10 cellular contexts compared by ENCODE assay signal in the genomic region with DNA sequence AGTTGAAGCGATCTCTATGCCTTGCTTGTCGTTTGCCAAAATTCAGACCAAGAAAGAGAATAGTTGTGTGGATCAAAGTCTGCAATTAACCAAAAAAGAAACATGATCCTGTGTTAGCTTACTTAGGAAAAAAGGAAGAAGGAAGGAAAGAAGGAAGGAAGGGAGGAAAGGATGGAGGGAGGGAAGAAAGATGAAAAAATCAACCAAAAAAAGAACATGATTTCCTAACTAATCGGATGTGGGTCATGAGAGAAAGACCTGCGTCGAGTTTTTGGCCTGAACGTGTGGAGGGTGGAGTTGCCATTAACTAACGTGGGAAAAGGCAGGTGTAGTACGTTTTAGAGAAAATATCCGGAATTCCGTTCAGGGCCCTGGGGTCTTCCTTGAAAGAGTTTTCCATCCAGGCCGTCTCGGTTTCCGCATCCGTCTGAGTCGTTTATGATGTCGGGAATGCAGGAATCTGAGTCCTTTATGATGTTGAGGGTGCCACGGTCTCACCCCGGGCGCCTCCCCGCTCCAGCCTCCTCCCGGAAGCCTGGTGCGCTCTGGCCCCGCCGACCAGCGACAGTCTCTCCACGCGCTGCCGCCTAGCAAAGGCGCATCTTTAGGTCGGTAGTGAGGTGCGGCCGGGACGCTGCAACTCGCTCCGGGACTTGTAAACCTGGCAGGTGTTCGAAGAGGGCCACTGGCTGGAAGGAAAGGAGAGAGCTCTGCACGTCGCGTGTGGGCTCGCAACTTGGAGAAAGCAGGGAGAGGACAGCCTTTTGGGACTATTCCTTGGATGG. TPM values are rescaled to one million over a fixed set of nuclear protein-coding genes. Genes with fewer than 3 reads are reported as not detected.
DNase-seq lines count a peak whose midpoint lies in the region; ATAC-seq and TF ChIP-seq lines count a peak whose summit lies in the region.
"Not testable (repeated sequence)": the region's sequence is repeated elsewhere in the genome, so short reads cannot be mapped to it uniquely, and the experiment has no call there.
"Had no signal": no experiment of that assay in that cellular context is flagged by ENCODE, and none has a peak within 500 bp of the region (broad histone marks: within the 10 kb centered on the region; RNA-seq: fewer than 3 reads in every experiment).

No MANE protein-coding gene starts in this region.

- not testable (repeated sequence) for H3K27me3 Mint-ChIP-seq in CD4-positive, alpha-beta T cell
- peaks cover 16% of the 10 kb centered on the region for H3K27me3 Mint-ChIP-seq in activated CD4-positive, alpha-beta memory T cell treated with anti-CD3 and anti-CD28 coated beads for 36 hours
- H3K27me3 Mint-ChIP-seq in activated T-helper 2 cell treated with anti-CD3 and anti-CD28 coated beads, Interferon-gamma antibody, Interleukin-2, Interleukin-4, amounts not matched to agents 10 μg/mL and 5 μg/mL and 100 μg/mL, durations not matched to agents 14 hours and 24 hours and 36 hours (ENCODE audit: low read depth): peaks cover 10% of the 10 kb centered on the region
- H3K27me3 Mint-ChIP-seq in effector memory CD8-positive, alpha-beta T cell: peaks cover 7 to 10% of the 10 kb centered on the region in 2 donors
- H3K27me3 Mint-ChIP-seq in naive thymus-derived CD4-positive, alpha-beta T cell: peaks cover 0 to 14% (median 8%) of the 10 kb centered on the region in 5 donors

- POLR2A ChIA-PET in CD4-positive, alpha-beta T cell (lab: Charles Lee); activated CD4-positive, alpha-beta memory T cell treated with anti-CD3 and anti-CD28 coated beads for 36 hours (lab: Charles Lee); naive thymus-derived CD4-positive, alpha-beta T cell (lab: Charles Lee): not testable (repeated sequence)

- WGBS in smooth muscle cell (ENCODE audit: low lambda C conversion rate): 6% methylated on average over 26 of the region's 40 CpGs

- CTCF ChIA-PET in CD4-positive, alpha-beta T cell (lab: Charles Lee); activated CD4-positive, alpha-beta memory T cell treated with anti-CD3 and anti-CD28 coated beads for 36 hours (lab: Charles Lee); naive thymus-derived CD4-positive, alpha-beta T cell (lab: Charles Lee): not testable (repeated sequence)

- not testable (repeated sequence) for H3K36me3 Mint-ChIP-seq in CD4-positive, alpha-beta T cell (ENCODE audit: low read depth); activated CD4-positive, alpha-beta memory T cell treated with anti-CD3 and anti-CD28 coated beads for 36 hours; activated T-helper 2 cell treated with anti-CD3 and anti-CD28 coated beads, Interferon-gamma antibody, Interleukin-2, Interleukin-4, amounts not matched to agents 10 μg/mL and 5 μg/mL and 100 μg/mL, durations not matched to agents 14 hours and 24 hours and 36 hours (ENCODE audit: low read depth); effector memory CD8-positive, alpha-beta T cell (ENCODE audit: insufficient read depth); naive thymus-derived CD4-positive, alpha-beta T cell

- peak overlapping the region; percentile 87 for H3K4me3 Mint-ChIP-seq in CD4-positive, alpha-beta T cell
- peak overlapping the region; percentile 69 for H3K4me3 Mint-ChIP-seq in activated CD4-positive, alpha-beta memory T cell treated with anti-CD3 and anti-CD28 coated beads for 36 hours
- H3K4me3 Mint-ChIP-seq in activated T-helper 2 cell treated with anti-CD3 and anti-CD28 coated beads, Interferon-gamma antibody, Interleukin-2, Interleukin-4, amounts not matched to agents 10 μg/mL and 5 μg/mL and 100 μg/mL, durations not matched to agents 14 hours and 24 hours and 36 hours (ENCODE audit: low read depth): peak overlapping the region; percentile 69
- H3K4me3 Mint-ChIP-seq in effector memory CD8-positive, alpha-beta T cell: peak overlapping the region; percentile 49 to 65
- peak overlapping the region; percentile 73 to 87 (median 80) for H3K4me3 Mint-ChIP-seq in naive thymus-derived CD4-positive, alpha-beta T cell

- not testable (repeated sequence) for DNase-seq in CD4-positive, alpha-beta T cell; activated CD4-positive, alpha-beta memory T cell treated with anti-CD3 and anti-CD28 coated beads for 36 hours; activated T-helper 2 cell treated with anti-CD3 and anti-CD28 coated beads, Interferon-gamma antibody, Interleukin-2, Interleukin-4, amounts not matched to agents 10 μg/mL and 5 μg/mL and 100 μg/mL, durations not matched to agents 14 hours and 24 hours and 36 hours (ENCODE audit: low spot score); effector memory CD8-positive, alpha-beta T cell; naive thymus-derived CD4-positive, alpha-beta T cell; smooth muscle cell (lab: John Stamatoyannopoulos, UW; ENCODE audit: unreplicated experiment)

- peak; percentile 63 for ATAC-seq in CD4-positive, alpha-beta T cell (ENCODE audit: poor library complexity)
- peak; percentile 59 for ATAC-seq in effector memory CD8-positive, alpha-beta T cell (replicated peaks)
- peak; percentile 57 for ATAC-seq in naive thymus-derived CD4-positive, alpha-beta T cell

- H2AFZ ChIP-seq in smooth muscle cell (ENCODE audit: low read depth): not testable (repeated sequence)

- not testable (repeated sequence) for H4K20me1 ChIP-seq in smooth muscle cell (ENCODE audit: low read depth)

- not testable (repeated sequence) for H3K36me3 ChIP-seq in HUES48 (ENCODE audit: control insufficient read depth, insufficient read depth, low read length); iPS-18a (ENCODE audit: control insufficient read depth, low read depth, low read length); naive thymus-derived CD4-positive, alpha-beta T cell (ENCODE audit: control insufficient read depth in 2 of 3, insufficient read depth in 3 of 3, low read length in 3 of 3); smooth muscle cell (ENCODE audit: low read depth)

- not testable (repeated sequence) for H3K4me1 ChIP-seq in HUES48 (ENCODE audit: control insufficient read depth, insufficient read depth, low read length); iPS-18a (ENCODE audit: control insufficient read depth, low read depth, low read length); naive thymus-derived CD4-positive, alpha-beta T cell (ENCODE audit: control insufficient read depth in 2 of 2, insufficient read depth in 2 of 2, low read length in 2 of 2); smooth muscle cell (ENCODE audit: low read depth)

- not testable (repeated sequence) for H3K27ac ChIP-seq in CD4-positive, alpha-beta T cell (ENCODE audit: low read depth, low read length); HUES48 (ENCODE audit: low read depth, low read length); iPS-18a (ENCODE audit: low read length); naive thymus-derived CD4-positive, alpha-beta T cell (ENCODE audit: low read depth, low read length); smooth muscle cell (ENCODE audit: low read depth)

- H3K27me3 ChIP-seq in CD4-positive, alpha-beta T cell (ENCODE audit: control insufficient read depth, insufficient read depth, low read length); HUES48 (ENCODE audit: control insufficient read depth, insufficient read depth, low read length); iPS-18a (ENCODE audit: control insufficient read depth, insufficient read depth, low read length); naive thymus-derived CD4-positive, alpha-beta T cell (ENCODE audit: control insufficient read depth in 2 of 2, insufficient read depth in 2 of 2, low read length in 2 of 2); smooth muscle cell (ENCODE audit: low read depth): not testable (repeated sequence)

- H3K9me3 Mint-ChIP-seq in CD4-positive, alpha-beta T cell; activated CD4-positive, alpha-beta memory T cell treated with anti-CD3 and anti-CD28 coated beads for 36 hours; activated T-helper 2 cell treated with anti-CD3 and anti-CD28 coated beads, Interferon-gamma antibody, Interleukin-2, Interleukin-4, amounts not matched to agents 10 μg/mL and 5 μg/mL and 100 μg/mL, durations not matched to agents 14 hours and 24 hours and 36 hours; effector memory CD8-positive, alpha-beta T cell; naive thymus-derived CD4-positive, alpha-beta T cell: not testable (repeated sequence)

- H3K27ac Mint-ChIP-seq in CD4-positive, alpha-beta T cell; activated CD4-positive, alpha-beta memory T cell treated with anti-CD3 and anti-CD28 coated beads for 36 hours; activated T-helper 2 cell treated with anti-CD3 and anti-CD28 coated beads, Interferon-gamma antibody, Interleukin-2, Interleukin-4, amounts not matched to agents 10 μg/mL and 5 μg/mL and 100 μg/mL, durations not matched to agents 14 hours and 24 hours and 36 hours; effector memory CD8-positive, alpha-beta T cell; naive thymus-derived CD4-positive, alpha-beta T cell: not testable (repeated sequence)

- H3K9ac ChIP-seq in HUES48 (ENCODE audit: low read depth, low read length); iPS-18a (ENCODE audit: low read length); smooth muscle cell (ENCODE audit: low read depth): not testable (repeated sequence)

- not testable (repeated sequence) for H3K9me3 ChIP-seq in CD4-positive, alpha-beta T cell (ENCODE audit: control insufficient read depth, low read length); HUES48 (ENCODE audit: control insufficient read depth, insufficient read depth, low read length); iPS-18a (ENCODE audit: control insufficient read depth, low read depth, low read length); naive thymus-derived CD4-positive, alpha-beta T cell (ENCODE audit: control insufficient read depth in 2 of 3, low read length in 3 of 3); smooth muscle cell (replicated peaks; ENCODE audit: low read depth)

- intact Hi-C loops in CD4-positive, alpha-beta T cell (cut with DNase I, micrococcal nuclease); activated CD4-positive, alpha-beta memory T cell treated with anti-CD3 and anti-CD28 coated beads for 36 hours (cut with micrococcal nuclease); activated T-helper 2 cell treated with anti-CD3 and anti-CD28 coated beads, Interferon-gamma antibody, Interleukin-2, Interleukin-4, amounts not matched to agents 10 μg/mL and 5 μg/mL and 100 μg/mL, durations not matched to agents 14 hours and 24 hours and 36 hours (cut with micrococcal nuclease); naive thymus-derived CD4-positive, alpha-beta T cell (cut with micrococcal nuclease): not testable (repeated sequence)

- peak overlapping the region; percentile 57 for H3K4me2 ChIP-seq in smooth muscle cell

- TF ChIP-seq CTCF in CD4-positive, alpha-beta T cell (IDR thresholded peaks at IDR 0.05); smooth muscle cell (IDR thresholded peaks at IDR 0.05; ENCODE audit: borderline replicate concordance, insufficient read depth, poor library complexity, severe bottlenecking): not testable (repeated sequence)

- H3K79me2 ChIP-seq in smooth muscle cell (ENCODE audit: low read depth): not testable (repeated sequence)

- H3K4me1 Mint-ChIP-seq in CD4-positive, alpha-beta T cell (ENCODE audit: low read depth); activated CD4-positive, alpha-beta memory T cell treated with anti-CD3 and anti-CD28 coated beads for 36 hours (ENCODE audit: low read depth); activated T-helper 2 cell treated with anti-CD3 and anti-CD28 coated beads, Interferon-gamma antibody, Interleukin-2, Interleukin-4, amounts not matched to agents 10 μg/mL and 5 μg/mL and 100 μg/mL, durations not matched to agents 14 hours and 24 hours and 36 hours (ENCODE audit: low read depth); effector memory CD8-positive, alpha-beta T cell (ENCODE audit: low read depth in 2 of 2): not testable (repeated sequence)
- peaks cover 5 to 12% (median 11%) of the 10 kb centered on the region in 7 donors for H3K4me1 Mint-ChIP-seq in naive thymus-derived CD4-positive, alpha-beta T cell

- H3K4me3 ChIP-seq in HUES48 (ENCODE audit: low read depth, low read length) (peak overlapping the region; percentile 52), iPS-18a (ENCODE audit: low read length) (peak overlapping the region; percentile 37)
- H3K4me3 ChIP-seq in naive thymus-derived CD4-positive, alpha-beta T cell (ENCODE audit: low read length); smooth muscle cell: not testable (repeated sequence)

- H3F3A ChIP-seq in smooth muscle cell (ENCODE audit: low read depth): not testable (repeated sequence)

RNA-seq across cellular contexts. Expression of a gene that starts 34.9 kb away (rescaled TPM):
- under 1 TPM in 1 of 2 experiments, not detected in 1; 0.17 TPM for total RNA-seq in CD4-positive, alpha-beta T cell
- total RNA-seq in activated CD4-positive, alpha-beta memory T cell treated with anti-CD3 and anti-CD28 coated beads for 36 hours: not detected
- total RNA-seq in activated T-helper 2 cell treated with anti-CD3 and anti-CD28 coated beads, Interferon-gamma antibody, Interleukin-2, Interleukin-4, amounts not matched to agents 10 μg/mL and 5 μg/mL and 100 μg/mL, durations not matched to agents 14 hours and 24 hours and 36 hours: not detected in 2 replicates
- 10 to 100 TPM in 1 of 5 experiments, under 1 TPM in 2, not detected in 2; 0.21 to 14.4 (median 0.59) TPM for total RNA-seq in naive thymus-derived CD4-positive, alpha-beta T cell
- polyA plus RNA-seq in naive thymus-derived CD4-positive, alpha-beta T cell: not detected
- total RNA-seq in smooth muscle cell: not detected in 2 replicates
- not detected in 2 replicates for polyA plus RNA-seq in smooth muscle cell
- total RNA-seq: HFFc6, PC-3 had no signal
